ENCODE assay signal across 8 cellular contexts in the genomic region with DNA sequence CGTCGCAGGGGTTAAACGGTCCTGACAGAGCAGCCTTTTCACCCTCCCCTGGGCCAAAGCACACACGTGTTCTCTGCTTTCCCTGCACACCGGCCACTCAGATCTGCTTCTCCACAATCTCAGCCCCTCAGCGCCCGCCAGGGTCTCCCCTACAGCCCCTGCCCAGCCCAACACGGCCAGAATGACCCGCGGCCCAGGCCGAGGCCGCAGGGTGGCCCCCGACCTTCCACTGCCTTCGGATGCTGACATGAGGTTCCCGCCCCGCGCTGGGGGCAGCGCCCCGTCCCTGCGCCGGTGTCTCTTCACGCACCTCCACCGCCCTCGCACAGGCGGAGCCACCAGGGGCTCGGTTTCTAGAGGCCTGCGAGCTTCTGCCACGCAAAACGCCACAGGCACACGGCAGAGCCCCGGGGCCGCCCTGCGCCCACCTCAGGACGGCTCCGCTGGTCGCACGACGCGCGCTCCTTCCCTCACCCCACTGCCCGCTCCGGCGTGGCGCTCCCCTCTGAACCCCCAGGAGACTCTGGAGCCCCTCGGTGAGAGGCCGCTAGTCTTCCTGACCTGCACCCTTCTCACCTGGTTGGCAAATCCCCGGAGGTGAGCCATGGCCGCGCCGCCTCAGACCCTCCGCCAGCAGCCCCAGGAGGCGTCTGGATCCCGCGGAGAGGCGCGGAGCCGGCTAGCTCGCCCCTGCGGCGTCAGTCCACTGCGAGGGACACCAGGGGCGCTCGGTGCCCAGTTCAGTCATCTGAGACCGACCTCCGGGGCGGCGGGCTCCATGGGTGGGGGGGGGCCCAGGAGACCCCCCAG. TPM values are rescaled to one million over a fixed set of nuclear protein-coding genes. Genes with fewer than 3 reads are reported as not detected.
A peak's percentile ranks its signal among the peaks of the same experiment; 100 is the strongest.
DNase-seq lines count a peak whose midpoint lies in the region; ATAC-seq and TF ChIP-seq lines count a peak whose summit lies in the region.

No MANE protein-coding gene starts in this region.

- 1% methylated on average over 61 to 67 of the region's 67 CpGs for WGBS in heart right ventricle, 2 donors

- ATAC-seq in HG02798 (IDR thresholded peaks at IDR 0.05; ENCODE audit: poor library complexity, unreplicated experiment) (peak; percentile 17), heart right ventricle (peak; percentile 4 to 56 (median 26))

- TF ChIP-seq CTCF in OCI-LY3 (IDR thresholded peaks at IDR 0.05; ENCODE audit: low read depth, low read length), result no peak
- peak in 5 of 9 donors; percentile 16 to 43 (median 34) for TF ChIP-seq CTCF in heart right ventricle (IDR thresholded peaks at IDR 0.05)
- TF ChIP-seq CTCF in retinal pigment epithelial cell (conservative IDR thresholded peaks at IDR 0.05; ENCODE audit: low read depth, low read length), result peak; percentile 36

- H3K27ac ChIP-seq in OCI-LY3 (ENCODE audit: low read length) (no peak overlapping the region), heart right ventricle (peak overlapping the region; percentile 75 to 94 (median 88))

- H3K9me3 ChIP-seq in OCI-LY3 (ENCODE audit: insufficient read depth, low read length) (no peaks in the 10 kb centered on the region), heart right ventricle (no peaks in the 10 kb centered on the region)

- intact Hi-C loops in heart right ventricle (cut with DNase I), result loop anchor here in 6 of 10 donors (2.0 to 10.0 kb wide), 6 partner anchors 105 to 225 kb away; partner anchors contain the start of genes ATG4B (in 1 of the 6), D2HGDH (in 1 of the 6) and THAP4 (in 1 of the 6)
- intact Hi-C loops in posterior vena cava (cut with DNase I), result no loop called here

- H2AFZ ChIP-seq in OCI-LY3 (ENCODE audit: low read depth, low read length), result no peak overlapping the region

- peaks cover 22% of the 10 kb centered on the region for H3K79me2 ChIP-seq in OCI-LY3 (ENCODE audit: low read length)

- peaks cover 21% of the 10 kb centered on the region for H3K4me1 ChIP-seq in OCI-LY3 (ENCODE audit: low read length)
- peaks cover 23 to 44% (median 35%) of the 10 kb centered on the region in 9 donors for H3K4me1 ChIP-seq in heart right ventricle

- no peaks in the 10 kb centered on the region for H3K36me3 Mint-ChIP-seq in activated naive CD4-positive, alpha-beta T cell treated with anti-CD3 and anti-CD28 coated beads, Interleukin-2, amount 50 U/mL, for 24 hours

- H3K36me3 ChIP-seq in OCI-LY3 (replicated peaks; ENCODE audit: low read depth, low read length) (no peaks in the 10 kb centered on the region), heart right ventricle (peaks cover 0 to 13% (median 0%) of the 10 kb centered on the region in 9 donors)

- H3K27ac Mint-ChIP-seq in activated naive CD4-positive, alpha-beta T cell treated with anti-CD3 and anti-CD28 coated beads, Interleukin-2, amount 50 U/mL, for 24 hours, result no peak overlapping the region

- no peaks in the 10 kb centered on the region for H3K27me3 Mint-ChIP-seq in activated naive CD4-positive, alpha-beta T cell treated with anti-CD3 and anti-CD28 coated beads, Interleukin-2, amount 50 U/mL, for 24 hours

- H4K20me1 ChIP-seq in OCI-LY3 (ENCODE audit: insufficient read depth, low read length), result no peaks in the 10 kb centered on the region

- peak overlapping the region; percentile 86 for H3K4me3 Mint-ChIP-seq in activated naive CD4-positive, alpha-beta T cell treated with anti-CD3 and anti-CD28 coated beads, Interleukin-2, amount 50 U/mL, for 24 hours

- H3K9me3 Mint-ChIP-seq in activated naive CD4-positive, alpha-beta T cell treated with anti-CD3 and anti-CD28 coated beads, Interleukin-2, amount 50 U/mL, for 24 hours, result no peaks in the 10 kb centered on the region

- H3K4me1 Mint-ChIP-seq in activated naive CD4-positive, alpha-beta T cell treated with anti-CD3 and anti-CD28 coated beads, Interleukin-2, amount 50 U/mL, for 24 hours, result peaks cover 23% of the 10 kb centered on the region

- H3K27me3 ChIP-seq in OCI-LY3 (ENCODE audit: low read depth, low read length) (no peaks in the 10 kb centered on the region), heart right ventricle (no peaks in the 10 kb centered on the region)

- peak overlapping the region; percentile 67 for H3K9ac ChIP-seq in OCI-LY3 (ENCODE audit: low read length)

- peak overlapping the region; percentile 72 for H3K4me2 ChIP-seq in OCI-LY3 (ENCODE audit: low read length)

- peak; percentile 13 for DNase-seq in activated T-cell treated with anti-CD3 and anti-CD28 coated beads for 1 hour (ENCODE audit: low read depth)
- no peak for DNase-seq in activated T-cell treated with anti-CD3 and anti-CD28 coated beads for 4 hours
- DNase-seq in heart right ventricle, result peak in 1 of 2 donors; percentile 32
- no peak for DNase-seq in retinal pigment epithelial cell (ENCODE audit: low read depth)
- no peak for DNase-seq in posterior vena cava (ENCODE audit: low spot score)

- H3K4me3 ChIP-seq in OCI-LY3 (ENCODE audit: low read length) (peak overlapping the region; percentile 96), heart right ventricle (peak overlapping the region; percentile 75 to 98 (median 90)), retinal pigment epithelial cell (ENCODE audit: low read length) (peak overlapping the region; percentile 73)

RNA-seq across cellular contexts. Expression of gene STK25, which starts 0.7 kb away (rescaled TPM):
- total RNA-seq in heart right ventricle (100 to 1,000 TPM in 1 of 10 donors, 10 to 100 TPM in 9; 66.1 to 104 (median 81.9) TPM), posterior vena cava (100 to 1,000 TPM in 1 of 2 donors, 10 to 100 TPM in 1; 92.5 to 103 TPM)
- 100 to 1,000 TPM; 129 to 147 TPM for polyA plus RNA-seq in heart right ventricle

RNA-seq across cellular contexts. Expression of gene BOK, which starts 50.9 kb away (rescaled TPM):
- total RNA-seq in heart right ventricle (10 to 100 TPM in 1 of 10 donors, 1 to 10 TPM in 9; 2.3 to 15.6 (median 3.3) TPM), posterior vena cava (10 to 100 TPM; 20.1 to 29.7 TPM)
- 10 to 100 TPM in 1 of 2 donors, 1 to 10 TPM in 1; 1.6 to 10.3 TPM for polyA plus RNA-seq in heart right ventricle

Comparison
In these comparisons a context has a peak if more than half of its experiments do, and no peak if none do; other contexts are left out.
1. intact Hi-C loops: an anchor here in heart right ventricle (2.0 to 10.0 kb wide); none called in posterior vena cava.